28 cellular contexts compared by ENCODE assay signal in genomic region chrX:8692886-8693285, GRCh38. TPM values are rescaled to one million over a fixed set of nuclear protein-coding genes. Genes with fewer than 3 reads are reported as not detected.
"Had no signal": no experiment of that assay in that cellular context is flagged by ENCODE, and none has a peak within 500 bp of the region (broad histone marks: within the 10 kb centered on the region; RNA-seq: fewer than 3 reads in every experiment).

No MANE protein-coding gene starts in this region.

- FAIRE-seq: islet of Langerhans had no signal

- H3K9me3 Mint-ChIP-seq: activated CD4-positive, alpha-beta memory T cell treated with anti-CD3 and anti-CD28 coated beads, Interleukin-2, amount 10 ng/mL, durations not matched to agents 7 days and 5 days; activated CD4-positive, alpha-beta T cell treated with anti-CD3 and anti-CD28 coated beads, Interleukin-2, amount 10 ng/mL, durations not matched to agents 7 days and 5 days; activated naive CD4-positive, alpha-beta T cell treated with anti-CD3 and anti-CD28 coated beads, Interleukin-2, amount 10 ng/mL, durations not matched to agents 7 days and 5 days; activated naive CD8-positive, alpha-beta T cell treated with anti-CD3 and anti-CD28 coated beads, Interleukin-2, amount 10 ng/mL, durations not matched to agents 7 days and 5 days; activated T-cell treated with anti-CD3 and anti-CD28 coated beads, Interleukin-2, amount 50 U/mL, for 24 hours; stimulated activated effector memory CD8-positive, alpha-beta T cell treated with anti-CD3 and anti-CD28 coated beads, Interleukin-12 subunit alpha, Interleukin-12 subunit beta, amount 100 ng/mL, for 72 hours; stimulated activated naive CD8-positive, alpha-beta T cell treated with anti-CD3 and anti-CD28 coated beads, Interleukin-15, amount 100 ng/mL, for 72 hours had no signal

- H3K27me3 ChIP-seq: foreskin keratinocyte, heart left ventricle, left lung, tibial nerve had no signal

- H3K4me3 Mint-ChIP-seq: activated CD4-positive, alpha-beta memory T cell treated with anti-CD3 and anti-CD28 coated beads, Interleukin-2, amount 10 ng/mL, durations not matched to agents 7 days and 5 days; activated CD4-positive, alpha-beta T cell treated with anti-CD3 and anti-CD28 coated beads, Interleukin-2, amount 10 ng/mL, durations not matched to agents 7 days and 5 days; activated naive CD4-positive, alpha-beta T cell treated with anti-CD3 and anti-CD28 coated beads, Interleukin-2, amount 10 ng/mL, durations not matched to agents 7 days and 5 days; activated naive CD8-positive, alpha-beta T cell treated with anti-CD3 and anti-CD28 coated beads, Interleukin-2, amount 10 ng/mL, durations not matched to agents 7 days and 5 days; activated T-cell treated with anti-CD3 and anti-CD28 coated beads, Interleukin-2, amount 50 U/mL, for 24 hours; brain; naive thymus-derived CD8-positive, alpha-beta T cell; stimulated activated effector memory CD8-positive, alpha-beta T cell treated with anti-CD3 and anti-CD28 coated beads, Interleukin-12 subunit alpha, Interleukin-12 subunit beta, amount 100 ng/mL, for 72 hours; stimulated activated naive CD8-positive, alpha-beta T cell treated with anti-CD3 and anti-CD28 coated beads, Interleukin-15, amount 100 ng/mL, for 72 hours had no signal

- H3K27ac Mint-ChIP-seq: activated CD4-positive, alpha-beta memory T cell treated with anti-CD3 and anti-CD28 coated beads, Interleukin-2, amount 10 ng/mL, durations not matched to agents 7 days and 5 days; activated CD4-positive, alpha-beta T cell treated with anti-CD3 and anti-CD28 coated beads, Interleukin-2, amount 10 ng/mL, durations not matched to agents 7 days and 5 days; activated naive CD4-positive, alpha-beta T cell treated with anti-CD3 and anti-CD28 coated beads, Interleukin-2, amount 10 ng/mL, durations not matched to agents 7 days and 5 days; activated naive CD8-positive, alpha-beta T cell treated with anti-CD3 and anti-CD28 coated beads, Interleukin-2, amount 10 ng/mL, durations not matched to agents 7 days and 5 days; activated T-cell treated with anti-CD3 and anti-CD28 coated beads, Interleukin-2, amount 50 U/mL, for 24 hours; brain; stimulated activated effector memory CD8-positive, alpha-beta T cell treated with anti-CD3 and anti-CD28 coated beads, Interleukin-12 subunit alpha, Interleukin-12 subunit beta, amount 100 ng/mL, for 72 hours; stimulated activated naive CD8-positive, alpha-beta T cell treated with anti-CD3 and anti-CD28 coated beads, Interleukin-15, amount 100 ng/mL, for 72 hours had no signal

- H3K4me1 Mint-ChIP-seq: activated CD4-positive, alpha-beta memory T cell treated with anti-CD3 and anti-CD28 coated beads, Interleukin-2, amount 10 ng/mL, durations not matched to agents 7 days and 5 days; activated CD4-positive, alpha-beta T cell treated with anti-CD3 and anti-CD28 coated beads, Interleukin-2, amount 10 ng/mL, durations not matched to agents 7 days and 5 days; activated naive CD4-positive, alpha-beta T cell treated with anti-CD3 and anti-CD28 coated beads, Interleukin-2, amount 10 ng/mL, durations not matched to agents 7 days and 5 days; activated naive CD8-positive, alpha-beta T cell treated with anti-CD3 and anti-CD28 coated beads, Interleukin-2, amount 10 ng/mL, durations not matched to agents 7 days and 5 days; naive thymus-derived CD8-positive, alpha-beta T cell; stimulated activated effector memory CD8-positive, alpha-beta T cell treated with anti-CD3 and anti-CD28 coated beads, Interleukin-12 subunit alpha, Interleukin-12 subunit beta, amount 100 ng/mL, for 72 hours; stimulated activated naive CD8-positive, alpha-beta T cell treated with anti-CD3 and anti-CD28 coated beads, Interleukin-15, amount 100 ng/mL, for 72 hours had no signal

- DNase-seq: activated CD4-positive, alpha-beta memory T cell treated with anti-CD3 and anti-CD28 coated beads, Interleukin-2, amount 10 ng/mL, durations not matched to agents 7 days and 5 days; activated CD4-positive, alpha-beta T cell treated with anti-CD3 and anti-CD28 coated beads for 1 hour; activated CD4-positive, alpha-beta T cell treated with anti-CD3 and anti-CD28 coated beads, Interleukin-2, amount 10 ng/mL, durations not matched to agents 7 days and 5 days; activated CD8-positive, alpha-beta memory T cell treated with anti-CD3 and anti-CD28 coated beads, Interleukin-2, amount 50 U/mL, for 48 hours; activated gamma-delta T cell; activated naive CD4-positive, alpha-beta T cell treated with anti-CD3 and anti-CD28 coated beads, Interleukin-2, amount 10 ng/mL, durations not matched to agents 7 days and 5 days; activated naive CD8-positive, alpha-beta T cell treated with anti-CD3 and anti-CD28 coated beads, Interleukin-2, amount 10 ng/mL, durations not matched to agents 7 days and 5 days; activated T-cell treated with anti-CD3 and anti-CD28 coated beads, Interleukin-2, amount 50 U/mL, for 24 hours; amniotic stem cell; dorsolateral prefrontal cortex; effector memory CD4-positive, alpha-beta T cell; foreskin keratinocyte; heart left ventricle; hypothalamus; left lung; lower lobe of right lung; mesenchymal stem cell; naive thymus-derived CD8-positive, alpha-beta T cell; retina; stimulated activated CD4-positive, alpha-beta T cell treated with anti-CD3 and anti-CD28 coated beads, Interleukin-4, amount 100 ng/mL, for 24 hours; stimulated activated naive CD8-positive, alpha-beta T cell treated with anti-CD3 and anti-CD28 coated beads, Interleukin-15, amount 100 ng/mL, for 72 hours; T-helper 2 cell had no signal

- H3K36me3 ChIP-seq: heart left ventricle, left lung, lower lobe of right lung, tibial nerve had no signal

- H3K27me3 Mint-ChIP-seq: activated CD4-positive, alpha-beta memory T cell treated with anti-CD3 and anti-CD28 coated beads, Interleukin-2, amount 10 ng/mL, durations not matched to agents 7 days and 5 days; activated CD4-positive, alpha-beta T cell treated with anti-CD3 and anti-CD28 coated beads, Interleukin-2, amount 10 ng/mL, durations not matched to agents 7 days and 5 days; activated naive CD4-positive, alpha-beta T cell treated with anti-CD3 and anti-CD28 coated beads, Interleukin-2, amount 10 ng/mL, durations not matched to agents 7 days and 5 days; activated naive CD8-positive, alpha-beta T cell treated with anti-CD3 and anti-CD28 coated beads, Interleukin-2, amount 10 ng/mL, durations not matched to agents 7 days and 5 days had no signal

- H3K4me3 ChIP-seq: coronary artery, dorsolateral prefrontal cortex, heart left ventricle, left lung, lower lobe of right lung, skin epidermis, tibial nerve had no signal

- H3K36me3 Mint-ChIP-seq: activated naive CD4-positive, alpha-beta T cell treated with anti-CD3 and anti-CD28 coated beads, Interleukin-2, amount 10 ng/mL, durations not matched to agents 7 days and 5 days; activated naive CD8-positive, alpha-beta T cell treated with anti-CD3 and anti-CD28 coated beads, Interleukin-2, amount 10 ng/mL, durations not matched to agents 7 days and 5 days; naive thymus-derived CD8-positive, alpha-beta T cell; stimulated activated effector memory CD8-positive, alpha-beta T cell treated with anti-CD3 and anti-CD28 coated beads, Interleukin-12 subunit alpha, Interleukin-12 subunit beta, amount 100 ng/mL, for 72 hours had no signal

RNA-seq across cellular contexts. Expression of gene ANOS1, which starts 39.1 kb away (rescaled TPM):
- total RNA-seq: activated CD4-positive, alpha-beta memory T cell treated with anti-CD3 and anti-CD28 coated beads, Interleukin-2, amount 10 ng/mL, durations not matched to agents 7 days and 5 days; naive thymus-derived CD8-positive, alpha-beta T cell had no signal
